ENCODE assay signal across 8 cellular contexts in the genomic region with DNA sequence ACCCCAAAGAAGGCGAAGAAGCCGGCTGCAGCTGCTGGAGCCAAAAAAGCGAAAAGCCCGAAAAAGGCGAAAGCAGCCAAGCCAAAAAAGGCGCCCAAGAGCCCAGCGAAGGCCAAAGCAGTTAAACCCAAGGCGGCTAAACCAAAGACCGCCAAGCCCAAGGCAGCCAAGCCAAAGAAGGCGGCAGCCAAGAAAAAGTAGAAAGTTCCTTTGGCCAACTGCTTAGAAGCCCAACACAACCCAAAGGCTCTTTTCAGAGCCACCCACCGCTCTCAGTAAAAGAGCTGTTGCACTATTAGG.
DNase-seq lines count a peak whose midpoint lies in the region; ATAC-seq and TF ChIP-seq lines count a peak whose summit lies in the region.

No MANE protein-coding gene starts in this region.

- H3K4me1 Mint-ChIP-seq in GM23338: peaks cover 20% of the 10 kb centered on the region

- H4K20me1 ChIP-seq in GM23338 (replicated peaks; ENCODE audit: insufficient read depth): no peaks in the 10 kb centered on the region
- H4K20me1 ChIP-seq in fibroblast of lung (ENCODE audit: control insufficient read depth, extremely low read depth, insufficient read depth, low read length): no peaks in the 10 kb centered on the region

- no peak overlapping the region for H3K23ac ChIP-seq in trophoblast cell (ENCODE audit: low read length)

- H2BK12ac ChIP-seq in trophoblast cell (ENCODE audit: low read length): no peak overlapping the region

- H3K4me2 ChIP-seq in GM23338: peak overlapping the region; percentile 76
- peak overlapping the region; percentile 64 for H3K4me2 ChIP-seq in fibroblast of lung (ENCODE audit: extremely low read depth, insufficient read depth, low read length)
- H3K4me2 ChIP-seq in trophoblast cell (ENCODE audit: low read length): peak overlapping the region; percentile 95

- no peaks in the 10 kb centered on the region for H3K36me3 ChIP-seq in GM23338 (ENCODE audit: insufficient read depth)
- H3K36me3 ChIP-seq in fibroblast of lung (ENCODE audit: control insufficient read depth, insufficient read depth, low read length): no peaks in the 10 kb centered on the region
- H3K36me3 ChIP-seq in trophoblast cell (ENCODE audit: control insufficient read depth in 1 of 2, insufficient read depth in 2 of 2, low read length in 2 of 2): no peaks in the 10 kb centered on the region

- H3K4me1 ChIP-seq in GM23338 (ENCODE audit: insufficient read depth): 0 out of 2 replicates have a peak, but pooled peaks cover 5% of the 10 kb centered on the region
- H3K4me1 ChIP-seq in fibroblast of lung (ENCODE audit: control insufficient read depth, extremely low read depth, insufficient read depth, low read length): peaks cover 3% of the 10 kb centered on the region
- H3K4me1 ChIP-seq in trophoblast cell (ENCODE audit: control insufficient read depth in 1 of 2, insufficient read depth in 2 of 2, low read length in 2 of 2): peaks cover 0 to 3% of the 10 kb centered on the region in 2 experiments

- peaks cover 9% of the 10 kb centered on the region; the same call in 2 of the 3 replicates for H3K36me3 Mint-ChIP-seq in GM23338 (ENCODE audit: low read depth)

- peak overlapping the region; percentile 100 for H3K27ac Mint-ChIP-seq in GM23338

- H2BK5ac ChIP-seq in trophoblast cell (ENCODE audit: low read depth, low read length, poor library complexity): peak overlapping the region; percentile 35

- peak overlapping the region; percentile 80 for H3K4me3 Mint-ChIP-seq in GM23338

- H2AFZ ChIP-seq in GM23338: no peak overlapping the region
- no peak overlapping the region for H2AFZ ChIP-seq in fibroblast of lung (ENCODE audit: low read length)
- no peak overlapping the region for H2AFZ ChIP-seq in trophoblast cell (ENCODE audit: insufficient read depth, low read length, poor library complexity)

- H3K4me3 ChIP-seq in GM23338: peak overlapping the region; percentile 86
- peak overlapping the region; percentile 67 to 87 (median 76) for H3K4me3 ChIP-seq in fibroblast of lung (replicated peaks in 1 of 4; ENCODE audit: control extremely low read depth in 1 of 4, insufficient read depth in 1 of 4, low read depth in 3 of 4, low read length in 4 of 4)
- H3K4me3 ChIP-seq in trophoblast cell (ENCODE audit: low read depth, low read length): peak overlapping the region; percentile 82

- H3K79me1 ChIP-seq in trophoblast cell (ENCODE audit: low read length): peaks cover 12% of the 10 kb centered on the region

- H3F3A ChIP-seq in GM23338 (replicated peaks; ENCODE audit: low read depth): peaks cover 13% of the 10 kb centered on the region

- peaks cover 48% of the 10 kb centered on the region for H3K27me3 Mint-ChIP-seq in GM23338 (ENCODE audit: insufficient read depth, low read depth, poor library complexity)

- peak overlapping the region; percentile 99 for H3K27ac ChIP-seq in GM23338 (ENCODE audit: low read depth)
- peak overlapping the region; percentile 89 for H3K27ac ChIP-seq in fibroblast of lung (ENCODE audit: insufficient read depth, low read length)
- peak overlapping the region; percentile 86 for H3K27ac ChIP-seq in trophoblast cell (ENCODE audit: low read depth, low read length)

- H3K9me3 Mint-ChIP-seq in GM23338: peaks cover 20% of the 10 kb centered on the region

- H3K18ac ChIP-seq in trophoblast cell (ENCODE audit: low read length): peak overlapping the region; percentile 36

- TF ChIP-seq CTCF in GM23338 (conservative IDR thresholded peaks at IDR 0.05; ENCODE audit: low read depth in 2 of 2) (no peak), fibroblast of lung (conservative IDR thresholded peaks at IDR 0.05 in 1 of 2, IDR thresholded peaks at IDR 0.05 in 1 of 2; ENCODE audit: low read depth in 1 of 2, low read length in 2 of 2) (no peak)

- H3K27me3 ChIP-seq in GM23338 (ENCODE audit: insufficient read depth): no peaks in the 10 kb centered on the region
- no peaks in the 10 kb centered on the region for H3K27me3 ChIP-seq in fibroblast of lung (ENCODE audit: control insufficient read depth, insufficient read depth, low read length)
- H3K27me3 ChIP-seq in trophoblast cell (ENCODE audit: insufficient read depth, low read length): no peaks in the 10 kb centered on the region

- peak overlapping the region; percentile 36 for H3K14ac ChIP-seq in trophoblast cell (ENCODE audit: low read length)

- H3K79me2 ChIP-seq in GM23338 (replicated peaks; ENCODE audit: insufficient read depth): peaks cover 20% of the 10 kb centered on the region
- no peaks in the 10 kb centered on the region for H3K79me2 ChIP-seq in fibroblast of lung (ENCODE audit: control insufficient read depth, insufficient read depth, low read length)
- peaks cover 6% of the 10 kb centered on the region for H3K79me2 ChIP-seq in trophoblast cell (ENCODE audit: control insufficient read depth, insufficient read depth, low read length, poor library complexity)

- WGBS in trophoblast cell (ENCODE audit: extremely low coverage, insufficient coverage, insufficient read length): no CpG with 5 or more reads among the region's 11 CpGs

- peak overlapping the region; percentile 90 for H3K9ac ChIP-seq in fibroblast of lung (ENCODE audit: insufficient read depth, low read length)
- peak overlapping the region; percentile 91 for H3K9ac ChIP-seq in trophoblast cell (ENCODE audit: low read length)

- H4K91ac ChIP-seq in trophoblast cell (ENCODE audit: low read depth, low read length): peak overlapping the region; percentile 20

- no peaks in the 10 kb centered on the region for H3K9me2 ChIP-seq in GM23338 (ENCODE audit: insufficient read depth)

- no peak overlapping the region for H4K12ac ChIP-seq in trophoblast cell (ENCODE audit: low read depth, low read length)

- DNase-seq in GM23338 (ENCODE audit: low spot score) (no peak), fibroblast of lung (ENCODE audit: low read depth in 2 of 2) (no peak), trophoblast cell (no peak), NCI-H146 treated with DMSO at 0.1 percent for 48 hours (lab: John Stamatoyannopoulos, UW; ENCODE audit: unreplicated experiment) (no peak), COLO668 (lab: John Stamatoyannopoulos, UW; ENCODE audit: unreplicated experiment) (no peak), NCI-H2081 (lab: John Stamatoyannopoulos, UW) (no peak)

- H2AK5ac ChIP-seq in trophoblast cell (ENCODE audit: low read length): no peak overlapping the region

- no peak overlapping the region for H4K8ac ChIP-seq in trophoblast cell (ENCODE audit: low read depth, low read length)

- H3K9me3 ChIP-seq in fibroblast of lung (ENCODE audit: control insufficient read depth, insufficient read depth, low read depth, low read length) (no peaks in the 10 kb centered on the region), trophoblast cell (ENCODE audit: insufficient read depth, low read depth, low read length) (no peaks in the 10 kb centered on the region)

- no peak overlapping the region for H2BK120ac ChIP-seq in trophoblast cell (ENCODE audit: insufficient read depth, low read length, poor library complexity)

- ATAC-seq in GM23338 (no peak), SK-N-SH treated with all-trans-retinoic acid at 6 μM for 48 hours (peak; percentile 30; the same call in 2 of the 3 replicates), HG03342 (IDR thresholded peaks at IDR 0.05; ENCODE audit: unreplicated experiment) (no peak)

- peak overlapping the region; percentile 21 for H3K4ac ChIP-seq in trophoblast cell (ENCODE audit: low read depth, low read length)

TF ChIP-seq in GM23338, 12 proteins besides CTCF, POLR2A, EP300 and RAD21 (continues in another document):
- TF ChIP-seq POLR2AphosphoS5 (IDR thresholded peaks at IDR 0.05; ENCODE audit: low read depth) (no peak), ETS1 (IDR thresholded peaks at IDR 0.05) (no peak), ZNF114 (CRISPR knock-in tag; IDR thresholded peaks at IDR 0.05) (no peak), JUNB (IDR thresholded peaks at IDR 0.05; ENCODE audit: unreplicated experiment) (no peak), ZNF331 (CRISPR knock-in tag; IDR thresholded peaks at IDR 0.05; ENCODE audit: low read depth) (no peak), NANOG (IDR thresholded peaks at IDR 0.05; ENCODE audit: borderline replicate concordance) (no peak), EZH2phosphoT487 (IDR thresholded peaks at IDR 0.05; ENCODE audit: unreplicated experiment) (no peak), CREB1 (CRISPR knock-in tag; IDR thresholded peaks at IDR 0.05; ENCODE audit: low read depth) (no peak; the same call in 1 of the 2 replicates), EZH2 (IDR thresholded peaks at IDR 0.05; ENCODE audit: low read depth, unreplicated experiment) (no peak)

TF ChIP-seq in SK-N-SH treated with all-trans-retinoic acid at 6 μM for 48 hours, 23 proteins besides CTCF, POLR2A, EP300 and RAD21 (continues in another document):
- no peak for TF ChIP-seq TCF4 (CRISPR knock-in tag; IDR thresholded peaks at IDR 0.05; ENCODE audit: borderline replicate concordance)
- no peak for TF ChIP-seq PPARA (CRISPR knock-in tag; IDR thresholded peaks at IDR 0.05; ENCODE audit: borderline replicate concordance)
- no peak for TF ChIP-seq TOX (CRISPR knock-in tag; IDR thresholded peaks at IDR 0.05; ENCODE audit: borderline replicate concordance)
- TF ChIP-seq OSR1 (CRISPR knock-in tag; IDR thresholded peaks at IDR 0.05): no peak
- no peak for TF ChIP-seq ZNF8 (CRISPR knock-in tag; IDR thresholded peaks at IDR 0.05)
- TF ChIP-seq TSHZ2 (CRISPR knock-in tag; IDR thresholded peaks at IDR 0.05): no peak
- no peak for TF ChIP-seq ZC3H10 (CRISPR knock-in tag; IDR thresholded peaks at IDR 0.05)
- no peak for TF ChIP-seq ZFP30 (CRISPR knock-in tag; IDR thresholded peaks at IDR 0.05)
